2 cellular contexts compared by ENCODE assay signal in genomic region chr5:56050566-56051292, GRCh38.
TF ChIP-seq lines count a peak whose summit lies in the region.

No MANE protein-coding gene starts in this region.

TF ChIP-seq in IMR-90, 13 proteins besides CTCF, POLR2A, EP300 and RAD21:
- TF ChIP-seq MAZ (IDR thresholded peaks at IDR 0.05; ENCODE audit: borderline replicate concordance, low read depth, low read length) (no peak), FOS (IDR thresholded peaks at IDR 0.05; ENCODE audit: low read depth, low read length) (no peak), USF2 (IDR thresholded peaks at IDR 0.05; ENCODE audit: low read depth, low read length) (no peak), BHLHE40 (IDR thresholded peaks at IDR 0.05; ENCODE audit: low read depth, low read length) (no peak), MAFK (IDR thresholded peaks at IDR 0.05; ENCODE audit: low read depth, low read length) (no peak), CEBPB (IDR thresholded peaks at IDR 0.05; ENCODE audit: low read depth, low read length) (no peak), RCOR1 (IDR thresholded peaks at IDR 0.05; ENCODE audit: insufficient replicate concordance, low read length) (no peak), RFX5 (IDR thresholded peaks at IDR 0.05; ENCODE audit: low read depth, low read length) (no peak), CHD1 (IDR thresholded peaks at IDR 0.05; ENCODE audit: low read depth, low read length) (no peak), MXI1 (IDR thresholded peaks at IDR 0.05; ENCODE audit: borderline replicate concordance, low read depth, low read length) (no peak), SMC3 (IDR thresholded peaks at IDR 0.05; ENCODE audit: low read depth, low read length) (no peak), NFE2L2 (IDR thresholded peaks at IDR 0.05; ENCODE audit: low read depth, low read length) (no peak)
- TF ChIP-seq, protein P1, sequence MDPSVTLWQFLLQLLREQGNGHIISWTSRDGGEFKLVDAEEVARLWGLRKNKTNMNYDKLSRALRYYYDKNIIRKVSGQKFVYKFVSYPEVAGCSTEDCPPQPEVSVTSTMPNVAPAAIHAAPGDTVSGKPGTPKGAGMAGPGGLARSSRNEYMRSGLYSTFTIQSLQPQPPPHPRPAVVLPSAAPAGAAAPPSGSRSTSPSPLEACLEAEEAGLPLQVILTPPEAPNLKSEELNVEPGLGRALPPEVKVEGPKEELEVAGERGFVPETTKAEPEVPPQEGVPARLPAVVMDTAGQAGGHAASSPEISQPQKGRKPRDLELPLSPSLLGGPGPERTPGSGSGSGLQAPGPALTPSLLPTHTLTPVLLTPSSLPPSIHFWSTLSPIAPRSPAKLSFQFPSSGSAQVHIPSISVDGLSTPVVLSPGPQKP (IDR thresholded peaks at IDR 0.05; ENCODE audit: borderline replicate concordance, low read depth, low read length): no peak

TF ChIP-seq in GM12878, 131 proteins besides CTCF, POLR2A, EP300 and RAD21:
- TF ChIP-seq, protein P1 (IDR thresholded peaks at IDR 0.05; ENCODE audit: low read depth, low read length): no peak
- TF ChIP-seq STAT3 (IDR thresholded peaks at IDR 0.05; ENCODE audit: low read depth, low read length) (no peak), IRF5 (IDR thresholded peaks at IDR 0.05; ENCODE audit: borderline replicate concordance) (no peak), KAT2A (conservative IDR thresholded peaks at IDR 0.05; ENCODE audit: control insufficient read depth, low read depth, low read length) (no peak), MEF2B (IDR thresholded peaks at IDR 0.05; ENCODE audit: partially characterized antibody, poor library complexity, severe bottlenecking) (no peak)
